ENCODE assay signal across 3 cellular contexts in genomic region chr2:221761260-221761659, GRCh38.
TF ChIP-seq lines count a peak whose summit lies in the region.

No MANE protein-coding gene starts in this region.

TF ChIP-seq in HepG2, 621 proteins besides CTCF, POLR2A, EP300 and RAD21:
- TF ChIP-seq MAFF (IDR thresholded peaks at IDR 0.05; ENCODE audit: low read depth, low read length) (peak; percentile 29; the same call in 1 of the 2 replicates), PAWR (CRISPR knock-in tag; IDR thresholded peaks at IDR 0.05; ENCODE audit: borderline replicate concordance) (no peak), MAFK (conservative IDR thresholded peaks at IDR 0.05 in 1 of 2, IDR thresholded peaks at IDR 0.05 in 1 of 2; ENCODE audit: low read length in 2 of 2) (peak; percentile 20 to 66; a peak in 2 of 4 replicates), ZNF674 (CRISPR knock-in tag; IDR thresholded peaks at IDR 0.05; ENCODE audit: low read depth) (no peak), ZNF850 (CRISPR knock-in tag; conservative IDR thresholded peaks at IDR 0.05) (no peak)

TF ChIP-seq in A549, 52 proteins besides CTCF, POLR2A, EP300 and RAD21:
- TF ChIP-seq NFE2L2 (conservative IDR thresholded peaks at IDR 0.05; ENCODE audit: low read length) (no peak), MAFK (IDR thresholded peaks at IDR 0.05; ENCODE audit: partially characterized antibody) (peak; percentile 52)

TF ChIP-seq in IMR-90, 13 proteins besides CTCF, POLR2A, EP300 and RAD21:
- TF ChIP-seq RCOR1 (IDR thresholded peaks at IDR 0.05; ENCODE audit: insufficient replicate concordance, low read length): no peak
- peak; percentile 13; the same call in 1 of the 2 replicates for TF ChIP-seq MAFK (IDR thresholded peaks at IDR 0.05; ENCODE audit: low read depth, low read length)
